14 cellular contexts compared by ENCODE assay signal in the genomic region with DNA sequence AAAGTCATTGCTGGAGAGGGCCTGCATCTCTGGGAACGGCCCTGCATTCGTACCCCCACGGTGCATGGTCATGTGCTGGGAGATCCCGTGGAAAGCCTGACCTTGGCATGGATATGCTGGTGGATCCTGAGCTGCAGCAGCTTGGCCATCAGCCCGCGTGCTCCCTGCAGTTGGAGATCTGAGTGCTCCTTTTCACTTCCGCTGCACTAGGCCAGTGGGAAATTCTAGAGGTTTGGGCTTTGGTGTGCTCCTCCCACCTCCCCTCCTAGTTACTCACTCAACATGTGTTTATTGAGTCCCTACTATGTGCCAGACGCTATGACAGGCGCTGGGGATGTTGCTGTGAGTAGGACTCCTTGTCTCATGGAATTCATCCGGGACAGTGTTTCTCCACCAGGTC.
DNase-seq lines count a peak whose midpoint lies in the region; ATAC-seq, FAIRE-seq and TF ChIP-seq lines count a peak whose summit lies in the region.
"Had no signal": no experiment of that assay in that cellular context is flagged by ENCODE, and none has a peak within 500 bp of the region (broad histone marks: within the 10 kb centered on the region; RNA-seq: fewer than 3 reads in every experiment).

No MANE protein-coding gene starts in this region.

- H3K27me3 Mint-ChIP-seq in CD8-positive, alpha-beta T cell (ENCODE audit: low read depth) = peaks cover 7% of the 10 kb centered on the region
- H3K27me3 Mint-ChIP-seq in activated naive CD8-positive, alpha-beta T cell treated with anti-CD3 and anti-CD28 coated beads, Interleukin-2, amount 10 ng/mL, durations not matched to agents 7 days and 5 days = peaks cover 19% of the 10 kb centered on the region
- H3K27me3 Mint-ChIP-seq in natural killer cell (ENCODE audit: low read depth in 2 of 2) = peaks cover 0 to 5% of the 10 kb centered on the region in 2 donors

- DNase-seq in CD8-positive, alpha-beta T cell = no peak
- DNase-seq in HTR-8/SVneo (ENCODE audit: insufficient read length, low spot score) (no peak), natural killer cell (no peak), NCI-H2029 treated with DMSO at 0.1 percent for 48 hours (lab: John Stamatoyannopoulos, UW) (no peak), NCI-H187 (lab: John Stamatoyannopoulos, UW) (no peak), GDM1 (lab: John Stamatoyannopoulos, UW) (no peak), D721Med (ENCODE audit: insufficient read length, low spot score) (no peak)
- no peak for DNase-seq in activated naive CD8-positive, alpha-beta T cell treated with anti-CD3 and anti-CD28 coated beads, Interleukin-2, amount 10 ng/mL, durations not matched to agents 7 days and 5 days
- DNase-seq: amygdala had no signal

- intact Hi-C loops in CD8-positive, alpha-beta T cell (cut with DNase I, micrococcal nuclease) = no loop called here
- intact Hi-C loops in natural killer cell (cut with micrococcal nuclease) = no loop called here

- H3K9me3 Mint-ChIP-seq in CD8-positive, alpha-beta T cell = no peaks in the 10 kb centered on the region
- H3K9me3 Mint-ChIP-seq in activated naive CD8-positive, alpha-beta T cell treated with anti-CD3 and anti-CD28 coated beads, Interleukin-2, amount 10 ng/mL, durations not matched to agents 7 days and 5 days = no peaks in the 10 kb centered on the region
- H3K9me3 Mint-ChIP-seq in natural killer cell = no peaks in the 10 kb centered on the region

- no peaks in the 10 kb centered on the region for H3K9me3 ChIP-seq in CD8-positive, alpha-beta T cell (ENCODE audit: low read length)
- H3K9me3 ChIP-seq: prostate gland had no signal

- H3K4me3 Mint-ChIP-seq in CD8-positive, alpha-beta T cell = no peak overlapping the region
- peak overlapping the region; percentile 66 for H3K4me3 Mint-ChIP-seq in activated naive CD8-positive, alpha-beta T cell treated with anti-CD3 and anti-CD28 coated beads, Interleukin-2, amount 10 ng/mL, durations not matched to agents 7 days and 5 days
- H3K4me3 Mint-ChIP-seq in natural killer cell = peak overlapping the region; percentile 87

- no peak for TF ChIP-seq CTCF in CD8-positive, alpha-beta T cell (IDR thresholded peaks at IDR 0.05)
- TF ChIP-seq CTCF in natural killer cell (IDR thresholded peaks at IDR 0.05) (no peak), D721Med (IDR thresholded peaks at IDR 0.05; ENCODE audit: insufficient read depth, missing control alignments) (no peak)

- POLR2A ChIA-PET in CD8-positive, alpha-beta T cell (lab: Charles Lee) = interaction anchor here (0.8 kb wide), 1 partner anchor 10 kb away, joined by 4 read pairs; no protein-coding TSS in a partner anchor
- POLR2A ChIA-PET in activated naive CD8-positive, alpha-beta T cell treated with anti-CD3 and anti-CD28 coated beads, Interleukin-2, amount 10 ng/mL, durations not matched to agents 7 days and 5 days (lab: Charles Lee) = interaction anchor here (1.4 kb wide), 1 partner anchor 55 kb away, joined by 4 read pairs; no protein-coding TSS in a partner anchor

- no peaks in the 10 kb centered on the region for H3K36me3 ChIP-seq in CD8-positive, alpha-beta T cell (ENCODE audit: insufficient read depth, low read length)
- H3K36me3 ChIP-seq: prostate gland had no signal

- peak overlapping the region; percentile 14 for H3K4me3 ChIP-seq in CD8-positive, alpha-beta T cell (ENCODE audit: low read depth, low read length)
- H3K4me3 ChIP-seq: prostate gland had no signal

- peaks cover 21% of the 10 kb centered on the region for H3K4me1 ChIP-seq in CD8-positive, alpha-beta T cell (ENCODE audit: insufficient read depth, low read length)
- H3K4me1 ChIP-seq: prostate gland had no signal

- no peak overlapping the region for H3K27ac Mint-ChIP-seq in CD8-positive, alpha-beta T cell
- peak overlapping the region; percentile 72 for H3K27ac Mint-ChIP-seq in activated naive CD8-positive, alpha-beta T cell treated with anti-CD3 and anti-CD28 coated beads, Interleukin-2, amount 10 ng/mL, durations not matched to agents 7 days and 5 days
- peak overlapping the region in 1 of 2 donors; percentile 65 for H3K27ac Mint-ChIP-seq in natural killer cell

- H3K36me3 Mint-ChIP-seq in CD8-positive, alpha-beta T cell = no peaks in the 10 kb centered on the region
- no peaks in the 10 kb centered on the region for H3K36me3 Mint-ChIP-seq in activated naive CD8-positive, alpha-beta T cell treated with anti-CD3 and anti-CD28 coated beads, Interleukin-2, amount 10 ng/mL, durations not matched to agents 7 days and 5 days
- H3K36me3 Mint-ChIP-seq in natural killer cell = no peaks in the 10 kb centered on the region
- H3K36me3 Mint-ChIP-seq: CD14-positive monocyte had no signal

- H3K27ac ChIP-seq in CD8-positive, alpha-beta T cell (ENCODE audit: low read depth, low read length) = no peak overlapping the region
- H3K27ac ChIP-seq: prostate gland had no signal

- H3K27me3 ChIP-seq in CD8-positive, alpha-beta T cell (ENCODE audit: insufficient read depth, low read length) = no peaks in the 10 kb centered on the region

- H3K4me1 Mint-ChIP-seq in CD8-positive, alpha-beta T cell (ENCODE audit: low read depth) = peaks cover 20% of the 10 kb centered on the region
- H3K4me1 Mint-ChIP-seq in activated naive CD8-positive, alpha-beta T cell treated with anti-CD3 and anti-CD28 coated beads, Interleukin-2, amount 10 ng/mL, durations not matched to agents 7 days and 5 days = peaks cover 24% of the 10 kb centered on the region
- peaks cover 31 to 34% of the 10 kb centered on the region in 2 donors for H3K4me1 Mint-ChIP-seq in natural killer cell

- FAIRE-seq in HTR-8/SVneo (lab: Jason Lieb, UNC) (peak; percentile 13), D721Med (lab: Jason Lieb, UNC) (no peak)
- FAIRE-seq: colon, G401.6 had no signal

- CTCF ChIA-PET in CD8-positive, alpha-beta T cell (lab: Charles Lee) = interaction anchor here (1.2 to 1.6 kb wide), 2 partner anchors 9 to 937 kb away, joined by 3 read pairs; no protein-coding TSS in a partner anchor

- no peak for ATAC-seq in CD8-positive, alpha-beta T cell
- no peak for ATAC-seq in activated naive CD8-positive, alpha-beta T cell treated with anti-CD3 and anti-CD28 coated beads, Interleukin-2, amount 10 ng/mL, durations not matched to agents 7 days and 5 days (ENCODE audit: low read depth)
- no peak for ATAC-seq in natural killer cell
- ATAC-seq: esophagus mucosa had no signal
